In genomic region chr3:98274914-98275313, GRCh38 we compare ENCODE assay signal across 8 cellular contexts. TPM values are rescaled to one million over a fixed set of nuclear protein-coding genes. Genes with fewer than 3 reads are reported as not detected.
"Had no signal": no experiment of that assay in that cellular context is flagged by ENCODE, and none has a peak within 500 bp of the region (broad histone marks: within the 10 kb centered on the region; RNA-seq: fewer than 3 reads in every experiment).

No MANE protein-coding gene starts in this region.

- H3K27ac ChIP-seq: GM23248 had no signal

- H2AFZ ChIP-seq: GM23248 had no signal

- H3K4me3 ChIP-seq: GM23248, K562 had no signal

- H3K9ac ChIP-seq: GM23248 had no signal

- DNase-seq: GM23248, H7, HCEC 1CT, IMR-90, KG1 had no signal

RNA-seq across cellular contexts. Expression of gene OR5H2, which starts 7.4 kb away (rescaled TPM):
- total RNA-seq: GM23248, H4, H7, HT-29, IMR-90, K562 had no signal
- polyA plus RNA-seq: GM23248, IMR-90, K562 had no signal

RNA-seq across cellular contexts. Expression of gene OR5H6, which starts 10.9 kb away (rescaled TPM):
- total RNA-seq: GM23248, H4, H7, HT-29, IMR-90, K562 had no signal
- polyA plus RNA-seq: GM23248, IMR-90 had no signal
